In genomic region chr13:66634384-66634783, GRCh38 we compare ENCODE assay signal across 16 cellular contexts.
"Had no signal": no experiment of that assay in that cellular context is flagged by ENCODE, and none has a peak within 500 bp of the region (broad histone marks: within the 10 kb centered on the region; RNA-seq: fewer than 3 reads in every experiment).

No MANE protein-coding gene starts in this region.

- H3K4me3 ChIP-seq: esophagus muscularis mucosa, skin epidermis, tibial artery had no signal

- H3K27ac ChIP-seq: esophagus muscularis mucosa, skin epidermis, tibial artery had no signal

- H3K27me3 ChIP-seq: brain microvascular endothelial cell, esophagus muscularis mucosa, tibial artery had no signal

- DNase-seq: activated CD4-positive, alpha-beta T cell treated with anti-CD3 and anti-CD28 coated beads for 36 hours; activated CD4-positive, alpha-beta T cell treated with anti-CD3 and anti-CD28 coated beads, Interleukin-2, amount 50 U/mL, for 48 hours; activated naive CD4-positive, alpha-beta T cell treated with Interleukin-2 at 50 U/mL for 16 hours; anterior cingulate cortex; brain microvascular endothelial cell; cerebellar nuclear complex; effector CD8-positive, alpha-beta T cell; hippocampal formation; islet precursor cell; occipital lobe; posterior cingulate gyrus; stimulated activated naive CD8-positive, alpha-beta T cell treated with anti-CD3 and anti-CD28 coated beads, Interleukin-15, Interleukin-2, amounts not matched to agents 100 U/mL and 50 U/mL, for 24 hours; substantia nigra; tibial artery had no signal

- H3K4me1 ChIP-seq: tibial artery had no signal

- H3K36me3 ChIP-seq: brain microvascular endothelial cell, esophagus muscularis mucosa, tibial artery had no signal
